ENCODE assay signal across 18 cellular contexts in genomic region chr6:153425536-153425935, GRCh38.
DNase-seq lines count a peak whose midpoint lies in the region; ATAC-seq and TF ChIP-seq lines count a peak whose summit lies in the region.
"Had no signal": no experiment of that assay in that cellular context is flagged by ENCODE, and none has a peak within 500 bp of the region (broad histone marks: within the 10 kb centered on the region; RNA-seq: fewer than 3 reads in every experiment).

No MANE protein-coding gene starts in this region.

- intact Hi-C loops in body of pancreas (cut with DNase I), result no loop called here

- ATAC-seq in RWPE2 (ENCODE audit: low read depth) (peak; percentile 42; the same call in 2 of the 3 replicates), foreskin keratinocyte (no peak), body of pancreas (no peak)
- ATAC-seq: HepG2 had no signal

- no peak for TF ChIP-seq POLR2A in body of pancreas (IDR thresholded peaks at IDR 0.05)

- 44 to 55% methylated on average over 2 of the region's 2 CpGs for WGBS in body of pancreas, 2 donors

- H3K27ac ChIP-seq in RWPE2 (ENCODE audit: poor library complexity, severe bottlenecking) (peak overlapping the region; percentile 10), foreskin keratinocyte (no peak overlapping the region), body of pancreas (no peak overlapping the region)
- H3K27ac ChIP-seq: GM23248 had no signal

- no peak overlapping the region for H3K4me3 ChIP-seq in RWPE2 (ENCODE audit: severe bottlenecking)
- no peak overlapping the region for H3K4me3 ChIP-seq in astrocyte of the spinal cord (ENCODE audit: low read depth, low read length)
- H3K4me3 ChIP-seq in fibroblast of the aortic adventitia (ENCODE audit: low read depth, low read length), result no peak overlapping the region
- no peak overlapping the region for H3K4me3 ChIP-seq in body of pancreas
- H3K4me3 ChIP-seq: GM23248, HAP-1 had no signal

- H3K27me3 ChIP-seq in RWPE2 (ENCODE audit: insufficient read depth, poor library complexity, severe bottlenecking) (no peaks in the 10 kb centered on the region), foreskin keratinocyte (no peaks in the 10 kb centered on the region), body of pancreas (no peaks in the 10 kb centered on the region)
- H3K27me3 ChIP-seq: BE2C had no signal

- no peaks in the 10 kb centered on the region for H3K9me3 ChIP-seq in RWPE2 (ENCODE audit: severe bottlenecking)
- no peaks in the 10 kb centered on the region for H3K9me3 ChIP-seq in body of pancreas
- H3K9me3 ChIP-seq: BE2C, HAP-1 had no signal

- DNase-seq in MV-4-11 (lab: John Stamatoyannopoulos, UW) (peak; percentile 28), RWPE2 (ENCODE audit: low spot score) (no peak), astrocyte of the spinal cord (ENCODE audit: low read depth, low spot score) (peak; percentile 11), fibroblast of the aortic adventitia (ENCODE audit: low read depth) (peak; percentile 2), foreskin keratinocyte (no peak), body of pancreas (no peak), DMS53 treated with DMSO at 0.1 percent for 48 hours (lab: John Stamatoyannopoulos, UW; ENCODE audit: unreplicated experiment) (no peak)
- DNase-seq: ACHN; BE2C; C1 segment of cervical spinal cord; CD4-positive, CD25-positive, alpha-beta regulatory T cell; CD8-positive, alpha-beta memory T cell; COR-L47; DMS 273 treated with DMSO at 0.1 percent for 48 hours; DMS53; GM23248 had no signal

- in situ Hi-C loops in astrocyte of the spinal cord (cut with HindIII; ENCODE audit: low sequenced_read_pairs), result no loop called here

- no peaks in the 10 kb centered on the region for H3K36me3 ChIP-seq in RWPE2 (ENCODE audit: low read depth)
- H3K36me3 ChIP-seq in body of pancreas (replicated peaks in 1 of 2; ENCODE audit: insufficient read depth in 1 of 2, low read depth in 2 of 2), result no peaks in the 10 kb centered on the region
- H3K36me3 ChIP-seq: BE2C, HAP-1 had no signal

- TF ChIP-seq CTCF in RWPE2 (IDR thresholded peaks at IDR 0.05; ENCODE audit: poor library complexity, severe bottlenecking), result no peak
- TF ChIP-seq CTCF in astrocyte of the spinal cord (IDR thresholded peaks at IDR 0.05; ENCODE audit: low read depth, low read length), result no peak
- TF ChIP-seq CTCF in fibroblast of the aortic adventitia (IDR thresholded peaks at IDR 0.05; ENCODE audit: insufficient read depth, low read length), result no peak
- TF ChIP-seq CTCF in foreskin keratinocyte (conservative IDR thresholded peaks at IDR 0.05), result no peak
- TF ChIP-seq CTCF in body of pancreas (IDR thresholded peaks at IDR 0.05), result no peak

- peaks cover 18% of the 10 kb centered on the region for H3K4me1 ChIP-seq in RWPE2 (ENCODE audit: insufficient read depth, poor library complexity, severe bottlenecking)
- no peaks in the 10 kb centered on the region for H3K4me1 ChIP-seq in foreskin keratinocyte
- H3K4me1 ChIP-seq in body of pancreas, result no peaks in the 10 kb centered on the region
- H3K4me1 ChIP-seq: BE2C, HAP-1 had no signal

Comparison
In these comparisons a context has a peak if more than half of its experiments do, and no peak if none do; other contexts are left out.
1. DNase-seq: peak in MV-4-11 (single experiment), astrocyte of the spinal cord (single experiment) and fibroblast of the aortic adventitia (single experiment); none in RWPE2 (single experiment), foreskin keratinocyte (0 of 2), body of pancreas (0 of 4) and DMS53 treated with DMSO at 0.1 percent for 48 hours (single experiment).